In the genomic region with DNA sequence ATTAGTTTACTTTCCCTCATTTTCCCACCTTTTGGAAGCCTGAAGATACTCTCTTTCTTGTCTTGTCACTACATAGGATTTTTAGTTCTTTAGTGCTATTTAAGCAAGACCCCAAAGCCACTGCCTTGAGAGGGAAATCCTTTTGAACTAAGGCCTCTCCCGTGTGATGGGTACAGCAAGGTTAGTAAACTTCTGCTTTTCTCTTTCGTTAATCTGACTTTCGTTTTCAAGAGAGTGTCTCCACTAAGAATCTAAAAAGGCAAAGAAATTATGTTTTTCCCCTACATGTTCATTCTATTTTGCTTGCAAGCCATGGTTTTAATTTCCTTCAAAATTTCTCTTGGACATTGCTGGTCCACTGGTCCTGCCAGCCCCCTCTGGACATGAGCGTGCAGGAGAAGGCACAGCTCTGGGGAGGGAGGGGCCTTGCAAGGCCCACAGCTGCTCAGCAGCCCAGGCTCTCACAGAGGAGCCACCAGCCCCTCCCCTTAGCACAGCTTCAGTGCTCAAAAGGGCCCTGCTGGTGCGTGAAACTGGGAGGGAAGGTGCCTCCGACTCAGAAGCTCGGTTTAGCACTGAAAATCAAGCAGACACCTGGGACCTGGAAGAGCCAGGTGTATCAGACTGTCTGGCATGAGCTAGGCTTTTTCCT, we compare ENCODE assay signal across 8 cellular contexts.
DNase-seq lines count a peak whose midpoint lies in the region; ATAC-seq and TF ChIP-seq lines count a peak whose summit lies in the region.

No MANE protein-coding gene starts in this region.

- no peaks in the 10 kb centered on the region for H3K9me3 ChIP-seq in CD4-positive, alpha-beta T cell (ENCODE audit: control insufficient read depth, low read length)
- no peaks in the 10 kb centered on the region for H3K9me3 ChIP-seq in WERI-Rb-1 (ENCODE audit: severe bottlenecking)

- CTCF ChIA-PET in CD4-positive, alpha-beta T cell (lab: Charles Lee): no interaction called here
- CTCF ChIA-PET in Calu3 (lab: Charles Lee): no interaction called here

- BruUV-seq in Calu3 (replicated peaks; lab: Mats Ljungman, UMichigan): no TSS peak

- no peak overlapping the region for H3K4me3 ChIP-seq in WERI-Rb-1 (ENCODE audit: low read depth, low read length)

- H3K4me1 Mint-ChIP-seq in CD4-positive, alpha-beta T cell (ENCODE audit: low read depth): peaks cover 16% of the 10 kb centered on the region
- H3K4me1 Mint-ChIP-seq in immature natural killer cell: peaks cover 8 to 9% of the 10 kb centered on the region in 2 donors
- H3K4me1 Mint-ChIP-seq in Calu3 (ENCODE audit: low read depth, unreplicated experiment): no peaks in the 10 kb centered on the region

- H3K9me3 Mint-ChIP-seq in CD4-positive, alpha-beta T cell: no peaks in the 10 kb centered on the region
- H3K9me3 Mint-ChIP-seq in immature natural killer cell (no peaks in the 10 kb centered on the region), Calu3 (ENCODE audit: low read depth, unreplicated experiment) (no peaks in the 10 kb centered on the region)

- no peaks in the 10 kb centered on the region for H3K27me3 Mint-ChIP-seq in CD4-positive, alpha-beta T cell
- H3K27me3 Mint-ChIP-seq in immature natural killer cell (ENCODE audit: low read depth in 3 of 3) (peaks cover 2 to 3% (median 2%) of the 10 kb centered on the region in 3 donors), Calu3 (ENCODE audit: unreplicated experiment) (peaks cover 67% of the 10 kb centered on the region)

- H3K36me3 Mint-ChIP-seq in CD4-positive, alpha-beta T cell (ENCODE audit: low read depth): no peaks in the 10 kb centered on the region
- H3K36me3 Mint-ChIP-seq in immature natural killer cell (no peaks in the 10 kb centered on the region), Calu3 (ENCODE audit: insufficient read depth, unreplicated experiment) (no peaks in the 10 kb centered on the region)

- DNase-seq in CD4-positive, alpha-beta T cell: peak in 3 of 10 experiments; percentile 8 to 46 (median 15)
- DNase-seq in SHP77 treated with DMSO at 0.1 percent for 48 hours (lab: John Stamatoyannopoulos, UW) (peak; percentile 52), immature natural killer cell (peak; percentile 5 to 17 (median 9)), WERI-Rb-1 (no peak), Calu3 (no peak), NCI-H226 (no peak)

- no peaks in the 10 kb centered on the region for H3K27me3 ChIP-seq in CD4-positive, alpha-beta T cell (ENCODE audit: control insufficient read depth, insufficient read depth, low read length)
- no peaks in the 10 kb centered on the region for H3K27me3 ChIP-seq in WERI-Rb-1 (ENCODE audit: insufficient read depth, low read depth, severe bottlenecking)

- peak overlapping the region; percentile 88 for H3K4me3 Mint-ChIP-seq in CD4-positive, alpha-beta T cell
- H3K4me3 Mint-ChIP-seq in immature natural killer cell (peak overlapping the region; percentile 78 to 93 (median 90)), Calu3 (ENCODE audit: low read depth, unreplicated experiment) (no peak overlapping the region)

- intact Hi-C loops in CD4-positive, alpha-beta T cell (cut with DNase I, micrococcal nuclease): no loop called here
- intact Hi-C loops in Calu3 (cut with micrococcal nuclease; ENCODE audit: unreplicated experiment): no loop called here

- no peak overlapping the region for H3K27ac ChIP-seq in CD4-positive, alpha-beta T cell (ENCODE audit: low read depth, low read length)
- no peak overlapping the region for H3K27ac ChIP-seq in WERI-Rb-1

- POLR2A ChIA-PET in CD4-positive, alpha-beta T cell (lab: Charles Lee): no interaction called here

- peak; percentile 73 for ATAC-seq in CD4-positive, alpha-beta T cell (ENCODE audit: poor library complexity)
- ATAC-seq in GM19035 (IDR thresholded peaks at IDR 0.05; ENCODE audit: unreplicated experiment) (peak; percentile 92), HG03064 (IDR thresholded peaks at IDR 0.05; ENCODE audit: low read depth, unreplicated experiment) (peak; percentile 98)

- H3K27ac Mint-ChIP-seq in CD4-positive, alpha-beta T cell: peak overlapping the region; percentile 21
- peak overlapping the region in 5 of 6 donors; percentile 40 to 82 (median 77) for H3K27ac Mint-ChIP-seq in immature natural killer cell
- H3K27ac Mint-ChIP-seq in Calu3 (ENCODE audit: unreplicated experiment): no peak overlapping the region

- H3K36me3 ChIP-seq in WERI-Rb-1: no peaks in the 10 kb centered on the region

- no peak for TF ChIP-seq CTCF in CD4-positive, alpha-beta T cell (IDR thresholded peaks at IDR 0.05)
- TF ChIP-seq CTCF in WERI-Rb-1 (IDR thresholded peaks at IDR 0.05; ENCODE audit: low read depth, low read length) (no peak), Calu3 (IDR thresholded peaks at IDR 0.05; ENCODE audit: unreplicated experiment) (no peak)

Comparison
In these comparisons a context has a peak if more than half of its experiments do, and no peak if none do; other contexts are left out.
1. DNase-seq: peak in SHP77 treated with DMSO at 0.1 percent for 48 hours (single experiment) and immature natural killer cell (3 of 3); none in WERI-Rb-1 (single experiment), Calu3 (single experiment) and NCI-H226 (single experiment).
2. Peak in every context shown above with its lines, with median percentiles within 50 percentile points of each other: ATAC-seq.